In the genomic region with DNA sequence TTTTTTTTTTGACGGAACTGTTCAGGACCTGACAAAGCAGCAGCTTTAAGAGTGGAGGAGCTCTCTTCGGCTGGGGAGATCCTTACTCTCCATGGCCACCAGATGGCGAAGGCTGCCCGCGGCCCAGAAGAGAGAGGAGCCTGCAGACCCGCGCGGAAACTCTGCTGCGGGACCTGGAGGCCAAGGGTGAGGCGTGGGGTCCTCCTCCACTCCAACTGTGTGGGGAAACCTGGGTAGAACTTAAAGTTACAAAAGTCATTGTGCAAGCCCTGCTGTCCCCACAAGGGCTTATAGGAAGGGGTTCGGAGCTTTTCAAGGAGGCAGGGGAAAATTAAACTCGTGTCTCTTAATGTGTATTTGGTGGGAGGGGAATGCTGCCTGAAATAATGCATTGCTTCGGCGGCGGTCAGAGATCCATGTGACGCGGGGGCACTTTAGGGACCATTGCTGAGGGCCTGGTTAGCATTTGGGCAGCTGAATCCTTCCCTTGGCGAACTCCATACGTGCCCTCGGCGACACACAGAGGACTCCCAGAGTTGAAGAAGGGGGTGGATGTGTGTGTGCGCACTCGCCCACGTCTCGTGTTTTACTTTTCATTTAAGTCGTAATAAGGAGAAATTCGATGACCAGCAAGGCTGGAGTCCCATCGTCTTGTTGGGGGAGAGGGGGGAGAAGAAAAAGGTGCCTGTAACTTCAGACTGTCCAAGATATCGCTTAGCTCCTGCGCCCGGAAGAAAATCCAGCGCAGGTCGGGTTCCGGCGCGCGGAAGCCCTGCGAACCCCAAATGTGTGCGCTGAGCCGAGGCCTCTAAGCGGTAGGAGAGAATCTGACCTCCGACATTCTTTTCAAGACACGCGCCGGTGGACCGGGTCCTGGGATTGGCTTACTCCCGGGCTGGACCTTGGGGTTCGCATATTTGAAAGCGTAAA, we compare ENCODE assay signal across 8 cellular contexts. TPM values are rescaled to one million over a fixed set of nuclear protein-coding genes. Genes with fewer than 3 reads are reported as not detected.
A peak's percentile ranks its signal among the peaks of the same experiment; 100 is the strongest.
DNase-seq lines count a peak whose midpoint lies in the region; ATAC-seq and TF ChIP-seq lines count a peak whose summit lies in the region.

No MANE protein-coding gene starts in this region.

- H3K4me3 Mint-ChIP-seq in natural killer cell: peak overlapping the region; percentile 100

- H3K4me1 Mint-ChIP-seq in natural killer cell: peaks cover 56 to 58% of the 10 kb centered on the region in 2 donors

- no peaks in the 10 kb centered on the region for H3K27me3 Mint-ChIP-seq in natural killer cell (ENCODE audit: low read depth in 2 of 2)

- H3K36me3 Mint-ChIP-seq in natural killer cell: peaks cover 24% of the 10 kb centered on the region

- peak; percentile 92 for DNase-seq in COLO829 (ENCODE audit: low spot score)
- DNase-seq in HK-2 (ENCODE audit: unreplicated experiment): peak; percentile 57
- DNase-seq in OCI-M2 (lab: John Stamatoyannopoulos, UW; ENCODE audit: unreplicated experiment): peak; percentile 5
- DNase-seq in activated T-helper 1 cell treated with Interleukin-2 at 50 U/mL for 16 hours (ENCODE audit: low read depth): peak; percentile 63
- peak; percentile 74 for DNase-seq in fibroblast of gingiva (ENCODE audit: low read depth)
- peak; percentile 72 for DNase-seq in natural killer cell
- DNase-seq in stimulated activated naive CD4-positive, alpha-beta T cell treated with Interleukin-2 at 50 U/mL for 16 hours (lab: John Stamatoyannopoulos, UW): peak; percentile 80

- H3K27ac Mint-ChIP-seq in natural killer cell: peak overlapping the region; percentile 93 to 98

- intact Hi-C loops in natural killer cell (cut with micrococcal nuclease): loop anchor here (1.0 to 5.0 kb wide), 5 partner anchors 8 to 635 kb away; a partner anchor contains a TSS

- no peaks in the 10 kb centered on the region for H3K9me3 Mint-ChIP-seq in natural killer cell

- ATAC-seq in GM19467 (IDR thresholded peaks at IDR 0.05; ENCODE audit: unreplicated experiment): peak; percentile 90
- ATAC-seq in natural killer cell: peak; percentile 84 to 91 (median 87)

- peak; percentile 84 for TF ChIP-seq CTCF in natural killer cell (IDR thresholded peaks at IDR 0.05)

RNA-seq across cellular contexts. Expression of a gene that starts 9.7 kb away (rescaled TPM):
- 10 to 100 TPM; 30.3 to 64.0 (median 32.2) TPM for total RNA-seq in natural killer cell

Comparison
In these comparisons a context has a peak if more than half of its experiments do, and no peak if none do; other contexts are left out.
1. Peak in every context shown above with its lines: DNase-seq and ATAC-seq.
2. DNase-seq: peak in every context shown above with its lines; median percentile 92 in COLO829; 80 in stimulated activated naive CD4-positive, alpha-beta T cell treated with Interleukin-2 at 50 U/mL for 16 hours; 74 in fibroblast of gingiva; 72 in natural killer cell; 63 in activated T-helper 1 cell treated with Interleukin-2 at 50 U/mL for 16 hours; 57 in HK-2; 5 in OCI-M2.